In genomic region chr9:133786371-133786753, GRCh38 we compare ENCODE assay signal across 1 cellular context.
TF ChIP-seq lines count a peak whose summit lies in the region.

No MANE protein-coding gene starts in this region.

TF ChIP-seq in WTC11, 78 proteins besides CTCF, POLR2A, EP300 and RAD21 (continued from another document):
- TF ChIP-seq GRHL2 (CRISPR knock-in tag; IDR thresholded peaks at IDR 0.05; ENCODE audit: insufficient replicate concordance, severe bottlenecking) = no peak
- TF ChIP-seq ELF4 (CRISPR knock-in tag; IDR thresholded peaks at IDR 0.05; ENCODE audit: low read depth) = no peak
- TF ChIP-seq ZNF512 (CRISPR knock-in tag; IDR thresholded peaks at IDR 0.05; ENCODE audit: borderline replicate concordance) = no peak
- no peak for TF ChIP-seq ZMAT4 (CRISPR knock-in tag; IDR thresholded peaks at IDR 0.05)
